ENCODE assay signal across 10 cellular contexts in the genomic region with DNA sequence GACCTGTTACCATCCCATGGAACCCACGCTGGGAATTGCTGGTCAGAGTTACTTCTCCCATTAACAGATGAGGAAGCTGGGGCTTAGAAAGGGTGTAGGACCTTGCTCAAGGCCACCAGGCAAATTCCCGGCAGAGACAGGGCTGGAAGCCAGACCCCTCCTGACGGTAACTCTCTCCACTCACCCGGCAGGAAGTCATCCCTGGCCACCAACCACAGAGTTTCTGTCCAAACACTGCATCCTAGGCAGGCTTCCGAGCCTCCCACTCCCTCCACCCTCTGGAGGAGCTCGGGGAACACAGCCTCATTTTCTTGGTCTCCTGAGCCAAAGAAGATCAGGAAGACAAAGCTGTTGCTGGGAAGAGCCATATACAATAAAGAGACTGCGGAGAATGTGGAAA. TPM values are rescaled to one million over a fixed set of nuclear protein-coding genes. Genes with fewer than 3 reads are reported as not detected.
DNase-seq lines count a peak whose midpoint lies in the region; ATAC-seq and TF ChIP-seq lines count a peak whose summit lies in the region.
"Had no signal": no experiment of that assay in that cellular context is flagged by ENCODE, and none has a peak within 500 bp of the region (broad histone marks: within the 10 kb centered on the region; RNA-seq: fewer than 3 reads in every experiment).

No MANE protein-coding gene starts in this region.

- TF ChIP-seq CTCF in lower lobe of right lung (IDR thresholded peaks at IDR 0.05) (no peak), thoracic aorta (IDR thresholded peaks at IDR 0.05) (no peak)

- no peak overlapping the region for H3K9ac ChIP-seq in duodenal mucosa (ENCODE audit: low read depth in 1 of 2, low read length in 2 of 2)

- H3K4me1 ChIP-seq in duodenal mucosa (ENCODE audit: control insufficient read depth in 1 of 2, insufficient read depth in 2 of 2, low read length in 2 of 2) (peaks cover 0 to 6% of the 10 kb centered on the region in 2 donors), lower lobe of right lung (peaks cover 15% of the 10 kb centered on the region), thoracic aorta (ENCODE audit: control insufficient read depth in 1 of 2, low read depth in 2 of 2) (peaks cover 0 to 20% of the 10 kb centered on the region in 2 donors)

- H3K27me3 ChIP-seq in duodenal mucosa (ENCODE audit: control insufficient read depth in 1 of 2, insufficient read depth in 2 of 2, low read length in 2 of 2), result no peaks in the 10 kb centered on the region
- H3K27me3 ChIP-seq in lower lobe of right lung (ENCODE audit: low read depth), result no peaks in the 10 kb centered on the region
- no peaks in the 10 kb centered on the region for H3K27me3 ChIP-seq in thoracic aorta (replicated peaks; ENCODE audit: insufficient read depth)

- DNase-seq in HT1080 (ENCODE audit: low read depth) (peak; percentile 78), lower lobe of right lung (peak; percentile 52), thoracic aorta (ENCODE audit: low spot score) (peak; percentile 18), retina (no peak)
- DNase-seq: activated naive CD4-positive, alpha-beta T cell treated with anti-CD3 and anti-CD28 coated beads, Interleukin-2, amount 50 U/mL, for 16 hours had no signal

- H3K36me3 ChIP-seq in duodenal mucosa (ENCODE audit: control insufficient read depth in 1 of 2, insufficient read depth in 2 of 2, low read length in 2 of 2) (peaks cover 0 to 31% of the 10 kb centered on the region in 2 donors), lower lobe of right lung (peaks cover 26% of the 10 kb centered on the region), thoracic aorta (peaks cover 10% of the 10 kb centered on the region)

- H3K27ac ChIP-seq in duodenal mucosa (ENCODE audit: low read depth, low read length) (peak overlapping the region; percentile 15), lower lobe of right lung (peak overlapping the region; percentile 55), thoracic aorta (peak overlapping the region in 1 of 2 donors; percentile 41)

- H3K9me3 ChIP-seq in duodenal mucosa (ENCODE audit: control insufficient read depth in 1 of 2, low read length in 2 of 2), result no peaks in the 10 kb centered on the region
- no peaks in the 10 kb centered on the region for H3K9me3 ChIP-seq in lower lobe of right lung
- no peaks in the 10 kb centered on the region for H3K9me3 ChIP-seq in thoracic aorta

- intact Hi-C loops in lower lobe of right lung (cut with DNase I), result no loop called here

- peak; percentile 64 to 81 for ATAC-seq in lower lobe of right lung
- no peak for ATAC-seq in thoracic aorta (ENCODE audit: insufficient number of reproducible peaks, low FRiP score, low read depth)
- ATAC-seq in HG03520 (IDR thresholded peaks at IDR 0.05; ENCODE audit: unreplicated experiment), result no peak
- ATAC-seq in GM21717 (IDR thresholded peaks at IDR 0.05; ENCODE audit: unreplicated experiment), result no peak
- ATAC-seq in GM18867 (IDR thresholded peaks at IDR 0.05; ENCODE audit: unreplicated experiment), result no peak
- ATAC-seq: GM12878 had no signal

- H3K4me3 ChIP-seq in duodenal mucosa (ENCODE audit: low read depth in 1 of 2, low read length in 2 of 2) (no peak overlapping the region), lower lobe of right lung (no peak overlapping the region), thoracic aorta (no peak overlapping the region)
- H3K4me3 ChIP-seq: GM12878 had no signal

RNA-seq across cellular contexts. Expression of gene ZNF436, which starts 25.0 kb away (rescaled TPM):
- 4.4 and 6.1 TPM in 2 replicates for total RNA-seq in HT1080 (2014; rRNA removed; shearing (Covaris generic))
- polyA plus RNA-seq in HT1080 (2015; cell fraction: cytosol; rRNA removed), result 3.1 and 3.9 TPM in 2 replicates
- polyA plus RNA-seq in HT1080 (2015; cell fraction: nucleus; rRNA removed), result 6.1 and 7.6 TPM in 2 replicates
- total RNA-seq in lower lobe of right lung (11.6 TPM), thoracic aorta (10 to 100 TPM in 1 of 2 donors, 1 to 10 TPM in 1; 9.3 to 17.6 TPM)

RNA-seq across cellular contexts. Expression of gene TCEA3, which starts 29.9 kb away (rescaled TPM):
- 1.2 and 1.4 TPM in 2 replicates for total RNA-seq in HT1080 (2014; rRNA removed; shearing (Covaris generic))
- 0.43 and 0.85 TPM in 2 replicates for polyA plus RNA-seq in HT1080 (2015; cell fraction: cytosol; rRNA removed)
- 0.48 and 1.3 TPM in 2 replicates for polyA plus RNA-seq in HT1080 (2015; cell fraction: nucleus; rRNA removed)
- total RNA-seq in lower lobe of right lung (41.9 TPM), thoracic aorta (10 to 100 TPM; 22.2 to 39.5 TPM)

RNA-seq across cellular contexts. Expression of gene HNRNPR, which starts 50.6 kb away (rescaled TPM):
- total RNA-seq in HT1080 (2014; rRNA removed; shearing (Covaris generic)), result 136 and 166 TPM in 2 replicates
- 188 and 207 TPM in 2 replicates for polyA plus RNA-seq in HT1080 (2015; cell fraction: cytosol; rRNA removed)
- polyA plus RNA-seq in HT1080 (2015; cell fraction: nucleus; rRNA removed), result 233 and 252 TPM in 2 replicates
- 84.9 TPM for total RNA-seq in lower lobe of right lung
- total RNA-seq in thoracic aorta, result 10 to 100 TPM; 56.3 to 97.3 TPM

Comparison
In these comparisons a context has a peak if more than half of its experiments do, and no peak if none do; other contexts are left out.
1. ATAC-seq: peak in lower lobe of right lung (2 of 2); none in thoracic aorta (single experiment), HG03520 (single experiment), GM21717 (single experiment) and GM18867 (single experiment).